In genomic region chr20:43694763-43695162, GRCh38 we compare ENCODE assay signal across 7 cellular contexts. TPM values are rescaled to one million over a fixed set of nuclear protein-coding genes. Genes with fewer than 3 reads are reported as not detected.
"Had no signal": no experiment of that assay in that cellular context is flagged by ENCODE, and none has a peak within 500 bp of the region (broad histone marks: within the 10 kb centered on the region; RNA-seq: fewer than 3 reads in every experiment).

No MANE protein-coding gene starts in this region.

- ATAC-seq: GM23338, K562 had no signal

- DNase-seq: H9, HCEC 1CT, IMR-90 had no signal

- H3K4me3 ChIP-seq: GM23338, K562 had no signal

RNA-seq across cellular contexts. Expression of gene GTSF1L, which starts 32.0 kb away (rescaled TPM):
- total RNA-seq: GM23338, H1, H9, HT-29, IMR-90, K562 had no signal
- polyA plus RNA-seq: GM23338, H1, IMR-90, K562 had no signal
